ENCODE assay signal across 9 cellular contexts in genomic region chr15:76866716-76867321, GRCh38. TPM values are rescaled to one million over a fixed set of nuclear protein-coding genes. Genes with fewer than 3 reads are reported as not detected.
DNase-seq lines count a peak whose midpoint lies in the region; ATAC-seq and TF ChIP-seq lines count a peak whose summit lies in the region.
"Had no signal": no experiment of that assay in that cellular context is flagged by ENCODE, and none has a peak within 500 bp of the region (broad histone marks: within the 10 kb centered on the region; RNA-seq: fewer than 3 reads in every experiment).

No MANE protein-coding gene starts in this region.

- no peaks in the 10 kb centered on the region for H3K36me3 Mint-ChIP-seq in natural killer cell treated with Interleukin-12 subunit alpha and Interleukin-12 subunit beta and Interleukin-15 and Interleukin-18, amount 100 ng/mL, for 72 hours
- H3K36me3 Mint-ChIP-seq in effector memory CD8-positive, alpha-beta T cell (ENCODE audit: insufficient read depth), result no peaks in the 10 kb centered on the region

- H3K4me3 Mint-ChIP-seq in natural killer cell treated with Interleukin-12 subunit alpha and Interleukin-12 subunit beta and Interleukin-15 and Interleukin-18, amount 100 ng/mL, for 72 hours, result no peak overlapping the region
- H3K4me3 Mint-ChIP-seq in effector memory CD8-positive, alpha-beta T cell, result no peak overlapping the region

- CTCF ChIA-PET in BJ (lab: Yijun Ruan, JAX), result interaction anchor here (0.8 to 2.9 kb wide), 16 partner anchors 9 to 806 kb away, joined by 3 to 14 read pairs (median 3); no protein-coding TSS in a partner anchor

- H3K9me3 ChIP-seq in HAP-1 (no peaks in the 10 kb centered on the region), SK-N-MC (ENCODE audit: low read depth, low read length) (no peaks in the 10 kb centered on the region)
- H3K9me3 ChIP-seq: thyroid gland had no signal

- H3K36me3 ChIP-seq in BJ (ENCODE audit: control insufficient read depth, insufficient read depth, low read length) (no peaks in the 10 kb centered on the region), HAP-1 (replicated peaks) (no peaks in the 10 kb centered on the region), SK-N-MC (ENCODE audit: insufficient read depth, low read length) (no peaks in the 10 kb centered on the region)
- H3K36me3 ChIP-seq: thyroid gland had no signal

- H3K9ac ChIP-seq in SK-N-MC (ENCODE audit: insufficient read length), result peak overlapping the region; percentile 24

- 0 out of 2 replicates have a peak overlapping the region, but pooled peaks have one; percentile 2 for H3K27ac ChIP-seq in SK-N-MC
- H3K27ac ChIP-seq: thyroid gland had no signal

- TF ChIP-seq CTCF in BJ (IDR thresholded peaks at IDR 0.05; ENCODE audit: insufficient read depth, low read depth, low read length), result peak; percentile 62

- peaks cover 20% of the 10 kb centered on the region for H3K4me1 ChIP-seq in HAP-1
- H3K4me1 ChIP-seq: thyroid gland had no signal

- H3K27me3 ChIP-seq in BJ (ENCODE audit: control insufficient read depth, insufficient read depth, low read length) (no peaks in the 10 kb centered on the region), HAP-1 (ENCODE audit: low read depth) (no peaks in the 10 kb centered on the region)
- H3K27me3 ChIP-seq: thyroid gland had no signal

- ATAC-seq in natural killer cell treated with Interleukin-12 subunit alpha and Interleukin-12 subunit beta and Interleukin-15 and Interleukin-18, amount 100 ng/mL, for 72 hours, result no peak
- no peak for ATAC-seq in effector memory CD8-positive, alpha-beta T cell (replicated peaks)

- H3K4me3 ChIP-seq in BJ (ENCODE audit: low read depth, low read length) (no peak overlapping the region), HAP-1 (no peak overlapping the region), SK-N-MC (no peak overlapping the region)
- H3K4me3 ChIP-seq: thyroid gland had no signal

- in situ Hi-C loops in HAP-1 (cut with MboI; ENCODE audit: low sequenced_read_pairs), result loop anchor here (10.0 kb wide), 1 partner anchor 672 kb away; no protein-coding TSS in a partner anchor

- no peaks in the 10 kb centered on the region for H3K27me3 Mint-ChIP-seq in natural killer cell treated with Interleukin-12 subunit alpha and Interleukin-12 subunit beta and Interleukin-15 and Interleukin-18, amount 100 ng/mL, for 72 hours
- no peaks in the 10 kb centered on the region for H3K27me3 Mint-ChIP-seq in effector memory CD8-positive, alpha-beta T cell

- no peak overlapping the region for H3K27ac Mint-ChIP-seq in natural killer cell treated with Interleukin-12 subunit alpha and Interleukin-12 subunit beta and Interleukin-15 and Interleukin-18, amount 100 ng/mL, for 72 hours
- H3K27ac Mint-ChIP-seq in effector memory CD8-positive, alpha-beta T cell, result no peak overlapping the region

- peak; percentile 30 for DNase-seq in BJ (ENCODE audit: low read depth)
- peak; percentile 56 to 70 for DNase-seq in HAP-1 (ENCODE audit: low spot score in 2 of 2)
- DNase-seq in SK-N-MC (ENCODE audit: low read depth, low spot score), result no peak
- DNase-seq in glomerular visceral epithelial cell (ENCODE audit: extremely low spot score), result peak; percentile 30
- peak; percentile 24 for DNase-seq in stromal cell of bone marrow (ENCODE audit: low read depth)
- DNase-seq in NCI-H1105 treated with DMSO at 0.1 percent for 48 hours (lab: John Stamatoyannopoulos, UW), result no peak
- no peak for DNase-seq in natural killer cell treated with Interleukin-12 subunit alpha and Interleukin-12 subunit beta and Interleukin-15 and Interleukin-18, amount 100 ng/mL, for 72 hours (ENCODE audit: low spot score)
- DNase-seq in effector memory CD8-positive, alpha-beta T cell, result no peak

- no peaks in the 10 kb centered on the region for H3K9me3 Mint-ChIP-seq in natural killer cell treated with Interleukin-12 subunit alpha and Interleukin-12 subunit beta and Interleukin-15 and Interleukin-18, amount 100 ng/mL, for 72 hours
- H3K9me3 Mint-ChIP-seq in effector memory CD8-positive, alpha-beta T cell, result no peaks in the 10 kb centered on the region

- POLR2A ChIA-PET in BJ (lab: Charles Lee), result no interaction called here

- H3K4me1 Mint-ChIP-seq in natural killer cell treated with Interleukin-12 subunit alpha and Interleukin-12 subunit beta and Interleukin-15 and Interleukin-18, amount 100 ng/mL, for 72 hours (ENCODE audit: low read depth in 2 of 2), result peaks cover 29 to 40% of the 10 kb centered on the region in 2 donors
- peaks cover 16 to 35% of the 10 kb centered on the region in 2 donors for H3K4me1 Mint-ChIP-seq in effector memory CD8-positive, alpha-beta T cell (ENCODE audit: low read depth in 2 of 2)

RNA-seq across cellular contexts. Expression of gene SCAPER, which starts 38.3 kb away (rescaled TPM):
- 2.3 and 2.6 TPM in 2 replicates for polyA plus RNA-seq in BJ (2011; rRNA removed)
- polyA minus RNA-seq in BJ (2011; rRNA and poly(A)+ RNA removed), result 4.3 and 7.6 TPM in 2 replicates
- total RNA-seq in natural killer cell treated with Interleukin-12 subunit alpha and Interleukin-12 subunit beta and Interleukin-15 and Interleukin-18, amount 100 ng/mL, for 72 hours, result 10 to 100 TPM; 52.9 to 72.8 TPM

Comparison
In these comparisons a context has a peak if more than half of its experiments do, and no peak if none do; other contexts are left out.
1. DNase-seq: peak in BJ (single experiment), HAP-1 (2 of 2), glomerular visceral epithelial cell (single experiment) and stromal cell of bone marrow (single experiment); none in SK-N-MC (single experiment), NCI-H1105 treated with DMSO at 0.1 percent for 48 hours (single experiment), natural killer cell treated with Interleukin-12 subunit alpha and Interleukin-12 subunit beta and Interleukin-15 and Interleukin-18, amount 100 ng/mL, for 72 hours (single experiment) and effector memory CD8-positive, alpha-beta T cell (0 of 3).